ENCODE assay signal across 13 cellular contexts in the genomic region with DNA sequence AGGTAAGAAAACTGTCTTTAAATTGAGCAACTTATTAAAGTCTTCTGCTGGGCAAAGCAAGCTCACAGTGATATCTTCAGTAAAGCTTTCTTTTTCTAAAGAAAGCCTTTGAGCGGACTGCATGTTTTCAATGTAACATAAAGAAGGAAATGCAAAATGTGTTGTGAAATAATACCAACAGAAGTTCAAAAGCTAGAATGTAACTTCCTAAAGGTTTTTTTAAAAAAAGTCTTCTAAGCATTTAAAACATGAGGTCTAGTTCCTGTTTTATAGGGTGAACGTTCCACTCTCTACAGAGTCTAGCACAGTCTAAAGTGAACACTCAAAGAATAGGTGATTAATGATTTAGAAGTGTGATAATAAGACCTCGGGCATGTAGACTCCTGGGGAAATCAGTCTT.
DNase-seq lines count a peak whose midpoint lies in the region; ATAC-seq and TF ChIP-seq lines count a peak whose summit lies in the region.
"Had no signal": no experiment of that assay in that cellular context is flagged by ENCODE, and none has a peak within 500 bp of the region (broad histone marks: within the 10 kb centered on the region; RNA-seq: fewer than 3 reads in every experiment).

No MANE protein-coding gene starts in this region.

- intact Hi-C loops in head of caudate nucleus (cut with DNase I), result no loop called here

- no peak overlapping the region for H2AFZ ChIP-seq in SK-N-SH (ENCODE audit: low read depth)

- H3K9ac ChIP-seq in SK-N-SH, result no peak overlapping the region

- no peak overlapping the region for H3K4me2 ChIP-seq in SK-N-SH

- H3K4me3 Mint-ChIP-seq in activated CD4-positive, alpha-beta T cell treated with anti-CD3 and anti-CD28 coated beads, Interleukin-2, amount 10 ng/mL, durations not matched to agents 7 days and 5 days, result peak overlapping the region; percentile 21
- H3K4me3 Mint-ChIP-seq in activated naive CD8-positive, alpha-beta T cell treated with anti-CD3 and anti-CD28 coated beads, Interleukin-2, amount 10 ng/mL, durations not matched to agents 7 days and 5 days, result peak overlapping the region; percentile 46
- H3K4me3 Mint-ChIP-seq: nephron progenitor cell had no signal

- H3K27ac ChIP-seq in neutrophil (peak overlapping the region; percentile 86), SK-N-SH (ENCODE audit: low read depth in 2 of 2, low read length in 1 of 2) (no peak overlapping the region)

- no peak for TF ChIP-seq RAD21 in SK-N-SH (IDR thresholded peaks at IDR 0.05; ENCODE audit: low read length)

- H3K4me1 ChIP-seq in neutrophil (ENCODE audit: control insufficient read depth in 1 of 2, insufficient read depth in 1 of 2, low read depth in 1 of 2, low read length in 1 of 2) (peaks cover 67% of the 10 kb centered on the region in 2 experiments), SK-N-SH (ENCODE audit: control insufficient read depth in 1 of 2, insufficient read depth in 2 of 2, low read depth in 1 of 2, low read length in 1 of 2) (peaks cover 0 to 4% of the 10 kb centered on the region in 2 experiments; a peak in 3 of 4 replicates)

- CTCF ChIA-PET in activated CD4-positive, alpha-beta T cell treated with anti-CD3 and anti-CD28 coated beads, Interleukin-2, amount 10 ng/mL, durations not matched to agents 7 days and 5 days (lab: Charles Lee), result no interaction called here
- CTCF ChIA-PET in SK-N-SH (lab: Yijun Ruan, JAX), result no interaction called here

- POLR2A ChIA-PET in activated CD4-positive, alpha-beta T cell treated with anti-CD3 and anti-CD28 coated beads, Interleukin-2, amount 10 ng/mL, durations not matched to agents 7 days and 5 days (lab: Charles Lee), result no interaction called here
- POLR2A ChIA-PET in activated naive CD8-positive, alpha-beta T cell treated with anti-CD3 and anti-CD28 coated beads, Interleukin-2, amount 10 ng/mL, durations not matched to agents 7 days and 5 days (lab: Charles Lee), result interaction anchor here (1.0 kb wide), 1 partner anchor 32 kb away, joined by 3 read pairs; no protein-coding TSS in a partner anchor
- POLR2A ChIA-PET in SK-N-SH (lab: Yijun Ruan, JAX), result no interaction called here

- no peaks in the 10 kb centered on the region for H3K9me2 ChIP-seq in SK-N-SH

- H3K4me3 ChIP-seq in neutrophil (ENCODE audit: low read depth in 1 of 2, low read length in 1 of 2) (peak overlapping the region; percentile 38 to 51), SK-N-SH (ENCODE audit: low read depth in 2 of 2, low read length in 1 of 2) (no peak overlapping the region)

- H3K9me3 ChIP-seq in neutrophil (no peaks in the 10 kb centered on the region), SK-N-SH (no peaks in the 10 kb centered on the region)

- no peak for DNase-seq in activated CD4-positive, alpha-beta T cell treated with anti-CD3 and anti-CD28 coated beads, Interleukin-2, amount 10 ng/mL, durations not matched to agents 7 days and 5 days
- DNase-seq in activated CD4-positive, alpha-beta T cell treated with anti-CD3 and anti-CD28 coated beads, Interleukin-2, amount 50 U/mL, for 48 hours, result no peak
- DNase-seq in NAMALWA (ENCODE audit: low spot score) (peak; percentile 44), NCI-H1694 (lab: John Stamatoyannopoulos, UW) (no peak), SK-N-SH (no peak), head of caudate nucleus (no peak)
- DNase-seq in activated naive CD8-positive, alpha-beta T cell treated with anti-CD3 and anti-CD28 coated beads, Interleukin-2, amount 10 ng/mL, durations not matched to agents 7 days and 5 days, result no peak
- DNase-seq: DND-41; NCI-H1436 treated with DMSO at 0.1 percent for 48 hours; nephron progenitor cell; stimulated activated CD4-positive, alpha-beta T cell treated with anti-CD3 and anti-CD28 coated beads, Interleukin-15, amount 100 ng/mL, for 24 hours; T-helper 9 cell had no signal

- H3K36me3 ChIP-seq in neutrophil (no peaks in the 10 kb centered on the region), SK-N-SH (replicated peaks in 1 of 2; ENCODE audit: control insufficient read depth in 1 of 2, insufficient read depth in 2 of 2, low read length in 1 of 2) (no peaks in the 10 kb centered on the region)

- WGBS in SK-N-SH (ENCODE audit: low lambda C conversion rate), result 91% methylated on average over 3 of the region's 3 CpGs

- no peaks in the 10 kb centered on the region for H3F3A ChIP-seq in SK-N-SH (replicated peaks; ENCODE audit: insufficient read depth)

- H4K20me1 ChIP-seq in SK-N-SH (ENCODE audit: insufficient read depth), result no peaks in the 10 kb centered on the region

- peak overlapping the region; percentile 87 for H3K27ac Mint-ChIP-seq in activated CD4-positive, alpha-beta T cell treated with anti-CD3 and anti-CD28 coated beads, Interleukin-2, amount 10 ng/mL, durations not matched to agents 7 days and 5 days
- H3K27ac Mint-ChIP-seq in activated naive CD8-positive, alpha-beta T cell treated with anti-CD3 and anti-CD28 coated beads, Interleukin-2, amount 10 ng/mL, durations not matched to agents 7 days and 5 days, result peak overlapping the region; percentile 80
- H3K27ac Mint-ChIP-seq: nephron progenitor cell had no signal

- TF ChIP-seq EP300 in SK-N-SH (IDR thresholded peaks at IDR 0.05; ENCODE audit: borderline replicate concordance in 1 of 2, low read depth in 1 of 2, low read length in 1 of 2), result no peak

- peaks cover 15% of the 10 kb centered on the region for H3K36me3 Mint-ChIP-seq in activated CD4-positive, alpha-beta T cell treated with anti-CD3 and anti-CD28 coated beads, Interleukin-2, amount 10 ng/mL, durations not matched to agents 7 days and 5 days (ENCODE audit: low read depth)
- H3K36me3 Mint-ChIP-seq in activated naive CD8-positive, alpha-beta T cell treated with anti-CD3 and anti-CD28 coated beads, Interleukin-2, amount 10 ng/mL, durations not matched to agents 7 days and 5 days, result peaks cover 13% of the 10 kb centered on the region

- TF ChIP-seq CTCF in neutrophil (IDR thresholded peaks at IDR 0.05) (no peak), SK-N-SH (IDR thresholded peaks at IDR 0.05) (no peak)

- ATAC-seq in activated naive CD8-positive, alpha-beta T cell treated with anti-CD3 and anti-CD28 coated beads, Interleukin-2, amount 10 ng/mL, durations not matched to agents 7 days and 5 days (ENCODE audit: low read depth), result peak; percentile 58

- peaks cover 9% of the 10 kb centered on the region for H3K9me3 Mint-ChIP-seq in activated CD4-positive, alpha-beta T cell treated with anti-CD3 and anti-CD28 coated beads, Interleukin-2, amount 10 ng/mL, durations not matched to agents 7 days and 5 days
- peaks cover 4% of the 10 kb centered on the region for H3K9me3 Mint-ChIP-seq in activated naive CD8-positive, alpha-beta T cell treated with anti-CD3 and anti-CD28 coated beads, Interleukin-2, amount 10 ng/mL, durations not matched to agents 7 days and 5 days
- H3K9me3 Mint-ChIP-seq: nephron progenitor cell had no signal

- no peaks in the 10 kb centered on the region for H3K27me3 Mint-ChIP-seq in activated CD4-positive, alpha-beta T cell treated with anti-CD3 and anti-CD28 coated beads, Interleukin-2, amount 10 ng/mL, durations not matched to agents 7 days and 5 days
- H3K27me3 Mint-ChIP-seq in activated naive CD8-positive, alpha-beta T cell treated with anti-CD3 and anti-CD28 coated beads, Interleukin-2, amount 10 ng/mL, durations not matched to agents 7 days and 5 days, result no peaks in the 10 kb centered on the region

- no peaks in the 10 kb centered on the region for H3K79me2 ChIP-seq in SK-N-SH (ENCODE audit: insufficient read depth)

- peaks cover 33% of the 10 kb centered on the region for H3K4me1 Mint-ChIP-seq in activated CD4-positive, alpha-beta T cell treated with anti-CD3 and anti-CD28 coated beads, Interleukin-2, amount 10 ng/mL, durations not matched to agents 7 days and 5 days
- peaks cover 30% of the 10 kb centered on the region for H3K4me1 Mint-ChIP-seq in activated naive CD8-positive, alpha-beta T cell treated with anti-CD3 and anti-CD28 coated beads, Interleukin-2, amount 10 ng/mL, durations not matched to agents 7 days and 5 days

- no peaks in the 10 kb centered on the region for H3K27me3 ChIP-seq in neutrophil
- H3K27me3 ChIP-seq in SK-N-SH (ENCODE audit: insufficient read depth), result no peaks in the 10 kb centered on the region

TF ChIP-seq in SK-N-SH, 30 proteins besides CTCF, POLR2A, EP300 and RAD21 (continues in another document):
- TF ChIP-seq MEF2A (IDR thresholded peaks at IDR 0.05; ENCODE audit: borderline replicate concordance, low read depth) (no peak), CHD2 (IDR thresholded peaks at IDR 0.05; ENCODE audit: low read length, partially characterized antibody) (no peak), RFX5 (IDR thresholded peaks at IDR 0.05; ENCODE audit: low read length) (no peak), YY1 (IDR thresholded peaks at IDR 0.05; ENCODE audit: low read depth) (no peak), GABPA (IDR thresholded peaks at IDR 0.05; ENCODE audit: low read depth) (no peak), RXRA (IDR thresholded peaks at IDR 0.05; ENCODE audit: borderline replicate concordance, low read depth) (no peak), EZH2phosphoT487 (IDR thresholded peaks at IDR 0.05; ENCODE audit: borderline replicate concordance, low read depth) (no peak)
- TF ChIP-seq, protein P1, sequence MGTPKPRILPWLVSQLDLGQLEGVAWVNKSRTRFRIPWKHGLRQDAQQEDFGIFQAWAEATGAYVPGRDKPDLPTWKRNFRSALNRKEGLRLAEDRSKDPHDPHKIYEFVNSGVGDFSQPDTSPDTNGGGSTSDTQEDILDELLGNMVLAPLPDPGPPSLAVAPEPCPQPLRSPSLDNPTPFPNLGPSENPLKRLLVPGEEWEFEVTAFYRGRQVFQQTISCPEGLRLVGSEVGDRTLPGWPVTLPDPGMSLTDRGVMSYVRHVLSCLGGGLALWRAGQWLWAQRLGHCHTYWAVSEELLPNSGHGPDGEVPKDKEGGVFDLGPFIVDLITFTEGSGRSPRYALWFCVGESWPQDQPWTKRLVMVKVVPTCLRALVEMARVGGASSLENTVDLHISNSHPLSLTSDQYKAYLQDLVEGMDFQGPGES (IDR thresholded peaks at IDR 0.05; ENCODE audit: low read depth, low read length), result no peak
- TF ChIP-seq, protein P2, sequence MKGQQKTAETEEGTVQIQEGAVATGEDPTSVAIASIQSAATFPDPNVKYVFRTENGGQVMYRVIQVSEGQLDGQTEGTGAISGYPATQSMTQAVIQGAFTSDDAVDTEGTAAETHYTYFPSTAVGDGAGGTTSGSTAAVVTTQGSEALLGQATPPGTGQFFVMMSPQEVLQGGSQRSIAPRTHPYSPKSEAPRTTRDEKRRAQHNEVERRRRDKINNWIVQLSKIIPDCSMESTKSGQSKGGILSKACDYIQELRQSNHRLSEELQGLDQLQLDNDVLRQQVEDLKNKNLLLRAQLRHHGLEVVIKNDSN (IDR thresholded peaks at IDR 0.05; ENCODE audit: borderline replicate concordance, low read depth), result no peak

Comparison
In these comparisons a context has a peak if more than half of its experiments do, and no peak if none do; other contexts are left out.
1. H3K4me3 ChIP-seq: peak in neutrophil (2 of 2); none in SK-N-SH (0 of 2).